Comparison of ENCODE assay signal across 24 cellular contexts in the genomic region with DNA sequence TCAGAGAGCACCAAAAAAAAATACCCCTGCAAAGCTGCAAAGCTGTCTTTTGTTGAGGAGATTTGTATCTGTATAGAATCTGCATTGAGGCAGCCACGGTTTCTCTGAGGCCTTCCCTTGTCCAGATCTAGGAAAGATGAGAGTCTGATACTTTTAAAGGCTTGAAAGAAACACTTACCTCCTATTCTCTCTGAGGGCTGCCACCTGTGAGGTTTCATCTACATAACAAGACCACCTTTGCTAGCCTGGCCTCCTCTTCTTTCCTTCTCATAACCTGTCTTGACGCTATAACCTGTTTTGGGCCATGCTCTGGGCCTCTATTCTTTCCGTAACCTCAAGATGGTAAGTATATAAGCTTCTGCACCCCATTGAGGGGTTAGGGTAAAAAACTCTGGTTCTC.
"Had no signal": no experiment of that assay in that cellular context is flagged by ENCODE, and none has a peak within 500 bp of the region (broad histone marks: within the 10 kb centered on the region; RNA-seq: fewer than 3 reads in every experiment).

No MANE protein-coding gene starts in this region.

- H3K4me1 ChIP-seq: esophagus muscularis mucosa, gastrocnemius medialis, heart right ventricle, left ventricle myocardium inferior, lower lobe of right lung, tibial artery, upper lobe of right lung, vagina had no signal

- H3K4me3 Mint-ChIP-seq: memory B cell; naive B cell; stimulated activated effector memory CD8-positive, alpha-beta T cell treated with anti-CD3 and anti-CD28 coated beads, Interleukin-12 subunit alpha, Interleukin-12 subunit beta, amount 100 ng/mL, for 72 hours; stimulated activated naive CD8-positive, alpha-beta T cell treated with anti-CD3 and anti-CD28 coated beads, Interleukin-15, Interleukin-2, amounts not matched to agents 100 ng/mL and 50 ng/mL, for 24 hours had no signal

- H3K4me3 ChIP-seq: dorsolateral prefrontal cortex, esophagus muscularis mucosa, gastrocnemius medialis, heart right ventricle, left ventricle myocardium inferior, lower lobe of right lung, tibial artery, upper lobe of right lung, vagina had no signal

- H3K27ac ChIP-seq: dorsolateral prefrontal cortex, epithelial cell of prostate, esophagus muscularis mucosa, gastrocnemius medialis, heart right ventricle, left ventricle myocardium inferior, lower lobe of right lung, neutrophil, tibial artery, upper lobe of right lung, vagina had no signal

- H3K9me3 Mint-ChIP-seq: memory B cell; stimulated activated effector memory CD8-positive, alpha-beta T cell treated with anti-CD3 and anti-CD28 coated beads, Interleukin-12 subunit alpha, Interleukin-12 subunit beta, amount 100 ng/mL, for 72 hours; stimulated activated naive CD8-positive, alpha-beta T cell treated with anti-CD3 and anti-CD28 coated beads, Interleukin-15, Interleukin-2, amounts not matched to agents 100 ng/mL and 50 ng/mL, for 24 hours had no signal

- H3K9me3 ChIP-seq: esophagus muscularis mucosa, gastrocnemius medialis, heart right ventricle, left ventricle myocardium inferior, lower lobe of right lung, neutrophil, tibial artery, upper lobe of right lung, vagina had no signal

- H3K36me3 ChIP-seq: esophagus muscularis mucosa, gastrocnemius medialis, heart right ventricle, left ventricle myocardium inferior, lower lobe of right lung, neutrophil, tibial artery, upper lobe of right lung, vagina had no signal

- H3K27ac Mint-ChIP-seq: memory B cell; naive B cell; stimulated activated effector memory CD8-positive, alpha-beta T cell treated with anti-CD3 and anti-CD28 coated beads, Interleukin-12 subunit alpha, Interleukin-12 subunit beta, amount 100 ng/mL, for 72 hours; stimulated activated naive CD8-positive, alpha-beta T cell treated with anti-CD3 and anti-CD28 coated beads, Interleukin-15, Interleukin-2, amounts not matched to agents 100 ng/mL and 50 ng/mL, for 24 hours had no signal

- DNase-seq: cortex of kidney; dorsolateral prefrontal cortex; effector memory CD4-positive, alpha-beta T cell; gastrocnemius medialis; heart right ventricle; hypothalamus; kidney; left cardiac atrium; left ventricle myocardium inferior; lower lobe of right lung; naive B cell; posterior cingulate gyrus; stimulated activated CD4-positive, alpha-beta T cell treated with anti-CD3 and anti-CD28 coated beads, Interleukin-2, amount 100 ng/mL, for 48 hours; stimulated activated CD8-positive, alpha-beta memory T cell treated with anti-CD3 and anti-CD28 coated beads, Interleukin-4, amount 100 ng/mL, for 48 hours; tibial artery; upper lobe of right lung had no signal

- ATAC-seq: gastrocnemius medialis; heart right ventricle; left cardiac atrium; lower lobe of right lung; sciatic nerve; stimulated activated effector memory CD8-positive, alpha-beta T cell treated with anti-CD3 and anti-CD28 coated beads, Interleukin-12 subunit alpha, Interleukin-12 subunit beta, amount 100 ng/mL, for 72 hours; upper lobe of right lung had no signal

- FAIRE-seq: kidney had no signal

- H3K27me3 ChIP-seq: esophagus muscularis mucosa, gastrocnemius medialis, neutrophil, tibial artery, upper lobe of right lung, vagina had no signal

- H3K27me3 Mint-ChIP-seq: memory B cell; naive B cell; stimulated activated naive CD8-positive, alpha-beta T cell treated with anti-CD3 and anti-CD28 coated beads, Interleukin-15, Interleukin-2, amounts not matched to agents 100 ng/mL and 50 ng/mL, for 24 hours had no signal

- H3K36me3 Mint-ChIP-seq: memory B cell; naive B cell; stimulated activated effector memory CD8-positive, alpha-beta T cell treated with anti-CD3 and anti-CD28 coated beads, Interleukin-12 subunit alpha, Interleukin-12 subunit beta, amount 100 ng/mL, for 72 hours had no signal

- H3K4me1 Mint-ChIP-seq: memory B cell; stimulated activated effector memory CD8-positive, alpha-beta T cell treated with anti-CD3 and anti-CD28 coated beads, Interleukin-12 subunit alpha, Interleukin-12 subunit beta, amount 100 ng/mL, for 72 hours had no signal
